Comparison of ENCODE assay signal across 13 cellular contexts in the genomic region with DNA sequence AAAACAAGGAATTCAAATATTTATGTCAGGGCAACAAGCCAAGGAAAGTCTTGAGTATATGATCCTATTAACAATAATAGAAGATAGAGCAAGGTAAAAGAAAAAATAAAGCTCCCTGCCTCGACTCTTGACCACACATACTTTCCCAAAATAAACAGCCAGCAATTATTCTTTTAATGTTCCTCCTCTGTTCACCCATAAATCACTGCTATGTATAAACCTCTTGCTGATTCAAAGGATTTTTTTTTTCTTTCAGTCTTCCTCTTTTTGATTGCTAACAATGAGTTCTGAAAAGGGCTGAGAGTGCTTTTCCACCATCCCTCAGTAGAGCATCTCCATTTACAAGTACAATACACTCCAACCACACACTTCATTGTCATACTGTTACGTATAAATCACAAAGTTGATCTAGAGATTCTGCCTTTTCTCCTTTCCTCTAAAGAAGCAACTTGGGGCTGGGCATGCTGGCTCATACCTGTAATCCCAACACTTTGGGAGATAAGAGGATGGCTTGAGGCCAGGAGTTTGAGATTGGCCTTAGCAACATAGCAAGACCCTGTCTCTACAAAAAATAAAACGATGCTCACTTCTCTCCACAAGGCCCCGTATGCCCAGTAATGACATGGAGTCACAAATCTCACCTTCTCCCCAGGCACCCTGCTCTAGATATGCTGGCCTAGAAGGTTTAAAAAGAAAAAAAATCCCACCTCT. TPM values are rescaled to one million over a fixed set of nuclear protein-coding genes. Genes with fewer than 3 reads are reported as not detected.
DNase-seq lines count a peak whose midpoint lies in the region; ATAC-seq and TF ChIP-seq lines count a peak whose summit lies in the region.
"Had no signal": no experiment of that assay in that cellular context is flagged by ENCODE, and none has a peak within 500 bp of the region (broad histone marks: within the 10 kb centered on the region; RNA-seq: fewer than 3 reads in every experiment).

No MANE protein-coding gene starts in this region.

- TF ChIP-seq CTCF in nephron (IDR thresholded peaks at IDR 0.05; ENCODE audit: unreplicated experiment in 3 of 3), result no peak

- H3K27me3 ChIP-seq in adipocyte (replicated peaks; ENCODE audit: control insufficient read depth, insufficient read depth, low read length), result no peaks in the 10 kb centered on the region
- H3K27me3 ChIP-seq: colonic mucosa had no signal

- H3K36me3 Mint-ChIP-seq in nephron (ENCODE audit: low read depth), result no peaks in the 10 kb centered on the region

- H3K4me1 ChIP-seq in adipocyte (ENCODE audit: control insufficient read depth, insufficient read depth, low read length), result peaks cover 47% of the 10 kb centered on the region
- H3K4me1 ChIP-seq: colonic mucosa had no signal

- peak; percentile 29 for DNase-seq in DMS79 (lab: John Stamatoyannopoulos, UW)
- DNase-seq in M059J (ENCODE audit: low read depth), result peak; percentile 73
- peak; percentile 24 for DNase-seq in adipocyte (ENCODE audit: low read depth)
- DNase-seq in SIG-M5 treated with dmso at 0.1 percent for 504 hours (lab: John Stamatoyannopoulos, UW; ENCODE audit: unreplicated experiment), result no peak
- DNase-seq in NCI-H1092 treated with DMSO at 0.1 percent for 48 hours (lab: John Stamatoyannopoulos, UW), result no peak
- DNase-seq: activated effector memory CD4-positive, alpha-beta T cell treated with Interleukin-2 at 50 U/mL for 16 hours; colonic mucosa; foreskin melanocyte; SW 1271 had no signal

- no peaks in the 10 kb centered on the region for H3K27me3 Mint-ChIP-seq in nephron (ENCODE audit: low read depth)

- ATAC-seq in HG03025 (IDR thresholded peaks at IDR 0.05; ENCODE audit: low FRiP score, unreplicated experiment) (no peak), GM18907 (IDR thresholded peaks at IDR 0.05; ENCODE audit: unreplicated experiment) (no peak)
- ATAC-seq: K562 had no signal

- H3K4me3 Mint-ChIP-seq in nephron, result no peak overlapping the region

- peaks cover 30% of the 10 kb centered on the region for H3K4me1 Mint-ChIP-seq in nephron

- no peak overlapping the region for H3K9ac ChIP-seq in adipocyte (ENCODE audit: low read length)

- H3K36me3 ChIP-seq in adipocyte (ENCODE audit: control insufficient read depth, insufficient read depth, low read length, severe bottlenecking), result no peaks in the 10 kb centered on the region
- H3K36me3 ChIP-seq: colonic mucosa had no signal

- H3K9me3 Mint-ChIP-seq in nephron, result no peaks in the 10 kb centered on the region

- H3K4me3 ChIP-seq in adipocyte (ENCODE audit: low read length), result no peak overlapping the region
- H3K4me3 ChIP-seq: colonic mucosa, K562 had no signal

- H3K9me3 ChIP-seq in adipocyte (ENCODE audit: control insufficient read depth, low read length), result no peaks in the 10 kb centered on the region
- H3K9me3 ChIP-seq: colonic mucosa had no signal

- peak overlapping the region; percentile 0 to 37 (median 22) for H3K27ac Mint-ChIP-seq in nephron

RNA-seq across cellular contexts. Expression of a gene that starts 24.0 kb away (rescaled TPM):
- total RNA-seq in M059J (2014; rRNA removed; shearing (Covaris generic)), result 9.4 and 12.2 TPM in 2 replicates

Comparison
In these comparisons a context has a peak if more than half of its experiments do, and no peak if none do; other contexts are left out.
1. DNase-seq: peak in DMS79 (single experiment), M059J (single experiment) and adipocyte (single experiment); none in SIG-M5 treated with dmso at 0.1 percent for 504 hours (single experiment) and NCI-H1092 treated with DMSO at 0.1 percent for 48 hours (single experiment).